In the genomic region with DNA sequence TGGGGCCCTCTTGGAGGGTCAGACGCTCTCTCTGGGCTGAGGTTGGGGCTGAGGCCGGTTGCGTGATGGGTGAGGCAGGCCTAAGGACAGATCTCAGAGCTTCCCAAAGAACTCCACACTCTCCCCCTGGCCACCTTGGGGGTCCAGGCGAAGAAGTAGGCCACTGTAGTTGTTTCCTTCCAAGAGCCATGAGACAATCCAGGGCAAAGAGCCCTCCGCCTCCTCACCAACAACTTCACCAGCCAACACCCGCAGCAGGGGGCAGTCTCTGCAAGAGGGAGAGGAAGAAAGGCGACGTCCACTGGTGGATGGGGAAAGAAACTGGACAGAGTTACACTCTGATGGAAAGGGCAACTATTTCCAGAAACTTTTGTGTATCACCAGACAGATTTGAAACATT, we compare ENCODE assay signal across 7 cellular contexts. TPM values are rescaled to one million over a fixed set of nuclear protein-coding genes. Genes with fewer than 3 reads are reported as not detected.
DNase-seq lines count a peak whose midpoint lies in the region; ATAC-seq and TF ChIP-seq lines count a peak whose summit lies in the region.
"Had no signal": no experiment of that assay in that cellular context is flagged by ENCODE, and none has a peak within 500 bp of the region (broad histone marks: within the 10 kb centered on the region; RNA-seq: fewer than 3 reads in every experiment).

No MANE protein-coding gene starts in this region.

- intact Hi-C loops in dendritic cell treated with granulocyte-macrophage colony-stimulating factor and Interleukin-4, amounts not matched to agents 40 ng/mL and 50 ng/mL, for 4 days (cut with micrococcal nuclease), result loop anchor here (1.0 to 5.0 kb wide), 2 partner anchors 37 to 60 kb away; no protein-coding TSS in a partner anchor
- intact Hi-C loops in posterior vena cava (cut with DNase I), result no loop called here

- peak overlapping the region; percentile 63 for H3K27ac Mint-ChIP-seq in dendritic cell treated with granulocyte-macrophage colony-stimulating factor and Interleukin-4, amounts not matched to agents 40 ng/mL and 50 ng/mL, for 4 days

- DNase-seq in LNCaP clone FGC (ENCODE audit: low read depth) (no peak), posterior vena cava (ENCODE audit: low spot score) (peak; percentile 89), cerebellar cortex (ENCODE audit: low spot score) (no peak)
- no peak for DNase-seq in activated CD4-positive, alpha-beta T cell treated with anti-CD3 and anti-CD28 coated beads, Interleukin-2, amount 50 U/mL, for 48 hours

- peaks cover 11% of the 10 kb centered on the region for H3K36me3 Mint-ChIP-seq in dendritic cell treated with granulocyte-macrophage colony-stimulating factor and Interleukin-4, amounts not matched to agents 40 ng/mL and 50 ng/mL, for 4 days (ENCODE audit: low read depth)

- no peaks in the 10 kb centered on the region for H3K27me3 Mint-ChIP-seq in dendritic cell treated with granulocyte-macrophage colony-stimulating factor and Interleukin-4, amounts not matched to agents 40 ng/mL and 50 ng/mL, for 4 days

- TF ChIP-seq CTCF in LNCaP clone FGC (IDR thresholded peaks at IDR 0.05; ENCODE audit: control insufficient read depth, extremely low read depth, insufficient read depth), result 0 out of 2 replicates have a peak, but pooled peaks have one; percentile 6

- H3K4me1 Mint-ChIP-seq in dendritic cell treated with granulocyte-macrophage colony-stimulating factor and Interleukin-4, amounts not matched to agents 40 ng/mL and 50 ng/mL, for 4 days (ENCODE audit: low read depth), result peaks cover 38% of the 10 kb centered on the region

- ATAC-seq in HG02623 (IDR thresholded peaks at IDR 0.05; ENCODE audit: unreplicated experiment), result no peak

- H3K4me3 ChIP-seq in LNCaP clone FGC (ENCODE audit: low read depth, low read length), result no peak overlapping the region

- no peaks in the 10 kb centered on the region for H3K9me3 Mint-ChIP-seq in dendritic cell treated with granulocyte-macrophage colony-stimulating factor and Interleukin-4, amounts not matched to agents 40 ng/mL and 50 ng/mL, for 4 days

- H3K4me3 Mint-ChIP-seq in dendritic cell treated with granulocyte-macrophage colony-stimulating factor and Interleukin-4, amounts not matched to agents 40 ng/mL and 50 ng/mL, for 4 days, result no peak overlapping the region

RNA-seq across cellular contexts. Expression of a gene that starts 10.7 kb away (rescaled TPM):
- total RNA-seq in posterior vena cava, result 10 to 100 TPM; 43.9 to 55.0 TPM

RNA-seq across cellular contexts. Expression of a gene that starts 10.9 kb away (rescaled TPM):
- 10 to 100 TPM; 12.5 to 19.7 TPM for total RNA-seq in posterior vena cava

RNA-seq across cellular contexts. Expression of a gene that starts 18.0 kb away (rescaled TPM):
- 10 to 100 TPM; 27.9 to 28.0 TPM for total RNA-seq in posterior vena cava

RNA-seq across cellular contexts. Expression of a gene that starts 27.8 kb away (rescaled TPM):
- total RNA-seq in posterior vena cava, result 10 to 100 TPM in 1 of 2 donors, 1 to 10 TPM in 1; 8.5 to 11.0 TPM
- total RNA-seq: skeletal muscle tissue had no signal

RNA-seq across cellular contexts. Expression of a gene that starts 57.7 kb away (rescaled TPM):
- 10 to 100 TPM; 64.6 to 68.8 TPM for total RNA-seq in posterior vena cava
